8 cellular contexts compared by ENCODE assay signal in genomic region chr1:200150721-200151120, GRCh38.
DNase-seq lines count a peak whose midpoint lies in the region; ATAC-seq and TF ChIP-seq lines count a peak whose summit lies in the region.

No MANE protein-coding gene starts in this region.

- H3K4me1 Mint-ChIP-seq in MCF 10A (ENCODE audit: insufficient read depth, unreplicated experiment), result peaks cover 19% of the 10 kb centered on the region

- POLR2A ChIA-PET in MCF 10A (lab: Yijun Ruan, JAX), result interaction anchor here (0.6 to 1.6 kb wide), 3 partner anchors 10 to 126 kb away, joined by 3 to 5 read pairs (median 3); no protein-coding TSS in a partner anchor

- H3K4me1 ChIP-seq in breast epithelium (no peaks in the 10 kb centered on the region), left lung (peaks cover 2 to 27% of the 10 kb centered on the region in 2 donors)

- H3K36me3 ChIP-seq in breast epithelium (no peaks in the 10 kb centered on the region), left lung (no peaks in the 10 kb centered on the region)

- CTCF ChIA-PET in MCF 10A (lab: Yijun Ruan, JAX), result interaction anchor here (0.9 to 2.6 kb wide), 5 partner anchors 10 to 158 kb away, joined by 3 to 11 read pairs (median 4); no protein-coding TSS in a partner anchor

- no peaks in the 10 kb centered on the region for H3K36me3 Mint-ChIP-seq in MCF 10A (ENCODE audit: insufficient read depth, unreplicated experiment)

- TF ChIP-seq POLR2A in breast epithelium (IDR thresholded peaks at IDR 0.05), result no peak

- DNase-seq in MCF 10A (ENCODE audit: unreplicated experiment) (peak; percentile 90), breast epithelium (ENCODE audit: low spot score in 2 of 2) (no peak), T1000 (lab: John Stamatoyannopoulos, UW) (peak; percentile 44), left lung (peak in 1 of 2 donors; percentile 67), pons (ENCODE audit: low spot score) (no peak), coronary artery (ENCODE audit: low spot score) (no peak), RPMI8226 (no peak)

- intact Hi-C loops in MCF 10A (cut with micrococcal nuclease), result no loop called here
- intact Hi-C loops in breast epithelium (cut with DNase I; ENCODE audit: low total_unique reads), result no loop called here
- intact Hi-C loops in left lung (cut with DNase I), result no loop called here

- H3K27me3 Mint-ChIP-seq in MCF 10A (ENCODE audit: insufficient read depth, unreplicated experiment), result no peaks in the 10 kb centered on the region

- H3K9me3 ChIP-seq in breast epithelium (no peaks in the 10 kb centered on the region), left lung (no peaks in the 10 kb centered on the region)

- peaks cover 0 to 3% of the 10 kb centered on the region in 2 donors for H3K27me3 ChIP-seq in breast epithelium
- no peaks in the 10 kb centered on the region for H3K27me3 ChIP-seq in left lung

- peak; percentile 29 for ATAC-seq in HG03108 (IDR thresholded peaks at IDR 0.05; ENCODE audit: unreplicated experiment)
- ATAC-seq in left lung, result peak; percentile 91

- peak overlapping the region; percentile 10 for H3K27ac Mint-ChIP-seq in MCF 10A (ENCODE audit: low read depth, unreplicated experiment)

- BruUV-seq in MCF 10A (replicated peaks; lab: Mats Ljungman, UMichigan), result no TSS peak

- H3K4me3 ChIP-seq in breast epithelium (no peak overlapping the region), left lung (no peak overlapping the region), coronary artery (no peak overlapping the region)

- TF ChIP-seq CTCF in MCF 10A (IDR thresholded peaks at IDR 0.05; ENCODE audit: unreplicated experiment) (no peak), breast epithelium (IDR thresholded peaks at IDR 0.05) (no peak), left lung (IDR thresholded peaks at IDR 0.05) (no peak), coronary artery (IDR thresholded peaks at IDR 0.05) (no peak)

- H3K27ac ChIP-seq in breast epithelium (no peak overlapping the region), left lung (peak overlapping the region in 1 of 2 donors; percentile 53), coronary artery (no peak overlapping the region)

- H3K9me3 Mint-ChIP-seq in MCF 10A (ENCODE audit: unreplicated experiment), result no peaks in the 10 kb centered on the region

- no peak overlapping the region for H3K4me3 Mint-ChIP-seq in MCF 10A (ENCODE audit: unreplicated experiment)

Comparison
In these comparisons a context has a peak if more than half of its experiments do, and no peak if none do; other contexts are left out.
1. DNase-seq: peak in MCF 10A (single experiment) and T1000 (single experiment); none in breast epithelium (0 of 2), pons (single experiment), coronary artery (single experiment) and RPMI8226 (single experiment).